Comparison of ENCODE assay signal across 18 cellular contexts in the genomic region with DNA sequence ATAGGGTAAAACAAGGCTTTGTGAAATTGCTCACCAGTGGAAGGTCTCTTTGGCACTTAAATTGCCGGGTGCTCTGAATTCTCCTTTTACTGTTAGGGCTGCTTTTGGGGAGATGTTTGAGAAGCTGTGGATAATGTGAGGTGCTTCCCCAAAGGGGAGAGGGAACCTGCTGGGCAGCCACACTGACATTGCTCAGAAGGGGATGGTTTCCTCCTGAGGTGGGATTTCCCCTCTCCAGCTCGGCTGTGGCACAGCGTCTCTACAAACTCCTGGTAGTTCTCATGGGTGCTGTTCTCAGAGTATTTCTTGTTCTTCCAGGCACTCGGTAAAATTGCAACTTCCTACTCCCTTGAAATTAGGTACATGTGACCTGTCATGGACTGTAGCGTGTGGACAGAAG.
A peak's percentile ranks its signal among the peaks of the same experiment; 100 is the strongest.
DNase-seq lines count a peak whose midpoint lies in the region; ATAC-seq and FAIRE-seq lines count a peak whose summit lies in the region.
"Had no signal": no experiment of that assay in that cellular context is flagged by ENCODE, and none has a peak within 500 bp of the region (broad histone marks: within the 10 kb centered on the region; RNA-seq: fewer than 3 reads in every experiment).

No MANE protein-coding gene starts in this region.

- peaks cover 42 to 58% (median 54%) of the 10 kb centered on the region in 3 donors for H3K4me1 Mint-ChIP-seq in naive B cell

- FAIRE-seq in GM18507 (lab: Jason Lieb, UNC) = peak; percentile 31

- DNase-seq in GM18507 (ENCODE audit: extremely low spot score, insufficient read length, low read depth) = no peak
- DNase-seq in naive B cell = no peak
- no peak for DNase-seq in NCI-H82 (lab: John Stamatoyannopoulos, UW)
- DNase-seq in OCI-M1 (lab: John Stamatoyannopoulos, UW) = no peak
- DNase-seq: activated CD4-positive, alpha-beta T cell treated with anti-CD3 and anti-CD28 coated beads, Interleukin-2, amount 50 U/mL, for 48 hours; Calu3; erythroblast; gastrocnemius medialis; IMR-90; MM.1S; NCI-H2029; Right ventricle myocardium superior; stimulated activated CD8-positive, alpha-beta memory T cell treated with anti-CD3 and anti-CD28 coated beads, Interleukin-4, amount 100 ng/mL, for 48 hours had no signal

- no peaks in the 10 kb centered on the region for H3K9me3 Mint-ChIP-seq in naive B cell
- H3K9me3 Mint-ChIP-seq: activated T-helper 1 cell treated with anti-CD3 and anti-CD28 coated beads, Interleukin-12 subunit alpha, Interleukin-12 subunit beta, Interleukin-2, Interleukin-4 antibody, amounts not matched to agents 30 ng/mL and 10 ng/mL and 1 ng/mL, durations not matched to agents 14 hours and 24 hours and 36 hours; neural progenitor cell had no signal

- no peaks in the 10 kb centered on the region for H3K27me3 Mint-ChIP-seq in naive B cell

- ATAC-seq in GM19351 (IDR thresholded peaks at IDR 0.05; ENCODE audit: unreplicated experiment) (peak; percentile 39), HG03432 (IDR thresholded peaks at IDR 0.05; ENCODE audit: unreplicated experiment) (peak; percentile 54), naive B cell (ENCODE audit: low read depth in 2 of 2) (peak; percentile 46 to 53), GM19023 (IDR thresholded peaks at IDR 0.05; ENCODE audit: unreplicated experiment) (no peak)
- ATAC-seq: gastrocnemius medialis had no signal

- no peak overlapping the region for H3K4me3 Mint-ChIP-seq in naive B cell
- H3K4me3 Mint-ChIP-seq: activated T-helper 1 cell treated with anti-CD3 and anti-CD28 coated beads, Interleukin-12 subunit alpha, Interleukin-12 subunit beta, Interleukin-2, Interleukin-4 antibody, amounts not matched to agents 30 ng/mL and 10 ng/mL and 1 ng/mL, durations not matched to agents 14 hours and 24 hours and 36 hours; neural progenitor cell had no signal

- peaks cover 0 to 2% of the 10 kb centered on the region in 2 donors for H3K36me3 Mint-ChIP-seq in naive B cell
- H3K36me3 Mint-ChIP-seq: neural progenitor cell had no signal

- H3K27ac Mint-ChIP-seq in naive B cell = peak overlapping the region in 3 of 6 donors; percentile 19 to 51 (median 34)
- H3K27ac Mint-ChIP-seq: activated T-helper 1 cell treated with anti-CD3 and anti-CD28 coated beads, Interleukin-12 subunit alpha, Interleukin-12 subunit beta, Interleukin-2, Interleukin-4 antibody, amounts not matched to agents 30 ng/mL and 10 ng/mL and 1 ng/mL, durations not matched to agents 14 hours and 24 hours and 36 hours; neural progenitor cell had no signal
